ENCODE assay signal across 18 cellular contexts in genomic region chr6:5208039-5208438, GRCh38. TPM values are rescaled to one million over a fixed set of nuclear protein-coding genes. Genes with fewer than 3 reads are reported as not detected.
A peak's percentile ranks its signal among the peaks of the same experiment; 100 is the strongest.
DNase-seq lines count a peak whose midpoint lies in the region; ATAC-seq and TF ChIP-seq lines count a peak whose summit lies in the region.
"Had no signal": no experiment of that assay in that cellular context is flagged by ENCODE, and none has a peak within 500 bp of the region (broad histone marks: within the 10 kb centered on the region; RNA-seq: fewer than 3 reads in every experiment).

No MANE protein-coding gene starts in this region.

- no peaks in the 10 kb centered on the region for H3K36me3 ChIP-seq in rectal smooth muscle tissue (ENCODE audit: control insufficient read depth, insufficient read depth, low read length)
- H3K36me3 ChIP-seq in esophagus squamous epithelium: peaks cover 0 to 4% (median 0%) of the 10 kb centered on the region in 3 donors
- H3K36me3 ChIP-seq: Peyer's patch, prostate gland had no signal

- H3K27me3 ChIP-seq in dorsolateral prefrontal cortex (no peaks in the 10 kb centered on the region), rectal smooth muscle tissue (ENCODE audit: control insufficient read depth, insufficient read depth, low read length) (no peaks in the 10 kb centered on the region), esophagus squamous epithelium (no peaks in the 10 kb centered on the region)
- H3K27me3 ChIP-seq: Peyer's patch had no signal

- H3K4me1 ChIP-seq in rectal smooth muscle tissue (ENCODE audit: control insufficient read depth, insufficient read depth, low read length) (peaks cover 41% of the 10 kb centered on the region), esophagus squamous epithelium (peaks cover 11 to 50% (median 27%) of the 10 kb centered on the region in 3 donors)
- H3K4me1 ChIP-seq: prostate gland had no signal

- DNase-seq in EH (ENCODE audit: low read depth): peak; percentile 94
- DNase-seq in Jurkat, Clone E6-1 (ENCODE audit: low read depth, low spot score): peak; percentile 52
- no peak for DNase-seq in dorsolateral prefrontal cortex
- no peak for DNase-seq in Kasumi-1 (lab: John Stamatoyannopoulos, UW)
- no peak for DNase-seq in esophagus squamous epithelium (lab: John Stamatoyannopoulos, UW)
- DNase-seq in SHP77 treated with DMSO at 0.1 percent for 48 hours (lab: John Stamatoyannopoulos, UW): no peak
- DNase-seq: activated CD4-positive, alpha-beta T cell treated with anti-CD3 and anti-CD28 coated beads, Interleukin-2, amount 50 U/mL, for 1 hour; activated T-cell treated with anti-CD3 and anti-CD28 coated beads, Interleukin-2, amount 50 U/mL, for 4 hours; C1 segment of cervical spinal cord; DMS79; NCI-H146; NCI-H524 treated with DMSO at 0.1 percent for 48 hours; T-helper 2 cell had no signal

- H3K9me3 ChIP-seq in esophagus squamous epithelium: no peaks in the 10 kb centered on the region
- H3K9me3 ChIP-seq: Peyer's patch, prostate gland had no signal

- H3K4me3 ChIP-seq in Jurkat, Clone E6-1 (ENCODE audit: low read length): no peak overlapping the region
- H3K4me3 ChIP-seq in dorsolateral prefrontal cortex (no peak overlapping the region), rectal smooth muscle tissue (ENCODE audit: low read length) (no peak overlapping the region), esophagus squamous epithelium (no peak overlapping the region)
- H3K4me3 ChIP-seq: K562, Peyer's patch, prostate gland had no signal

- H3K27ac ChIP-seq in dorsolateral prefrontal cortex: peak overlapping the region in 46 of 59 donors; percentile 1 to 99 (median 94)
- H3K27ac ChIP-seq in rectal smooth muscle tissue (ENCODE audit: low read depth, low read length): peak overlapping the region; percentile 58
- peak overlapping the region in 1 of 4 donors; percentile 23 for H3K27ac ChIP-seq in esophagus squamous epithelium
- H3K27ac ChIP-seq: Peyer's patch, prostate gland had no signal

- no peak for ATAC-seq in GM18909 (IDR thresholded peaks at IDR 0.05; ENCODE audit: poor library complexity, unreplicated experiment)
- ATAC-seq: activated T-cell treated with anti-CD3 and anti-CD28 coated beads, Interleukin-2, amount 50 U/mL, for 4 hours; K562 had no signal

- TF ChIP-seq POLR2A in esophagus squamous epithelium (IDR thresholded peaks at IDR 0.05): no peak

- H3K9ac ChIP-seq in rectal smooth muscle tissue (ENCODE audit: low read length): no peak overlapping the region

- intact Hi-C loops in dorsolateral prefrontal cortex (cut with DNase I) (loop anchor here in 1 of 2 donors (10.0 kb wide), 1 partner anchor 53 kb away; no protein-coding TSS in a partner anchor), esophagus squamous epithelium (cut with DNase I) (no loop called here)

- WGBS in esophagus squamous epithelium, 2 donors: 73 to 91% methylated on average over 2 of the region's 2 CpGs

- no peak for TF ChIP-seq CTCF in dorsolateral prefrontal cortex (IDR thresholded peaks at IDR 0.05 in 54 of 56, conservative IDR thresholded peaks at IDR 0.05 in 2 of 56; ENCODE audit: low read depth in 1 of 56, partially characterized antibody in 56 of 56)
- TF ChIP-seq CTCF in esophagus squamous epithelium (IDR thresholded peaks at IDR 0.05): no peak

RNA-seq across cellular contexts. Expression of gene LYRM4, which starts 52.7 kb away (rescaled TPM):
- 44.5 TPM for polyA plus RNA-seq in Jurkat, Clone E6-1 (2012; ENCODE audit: insufficient read depth, insufficient read length)
- total RNA-seq in dorsolateral prefrontal cortex (10 to 100 TPM; 23.8 to 53.4 (median 36.9) TPM), esophagus squamous epithelium (10 to 100 TPM in 3 of 4 donors, 1 to 10 TPM in 1; 9.2 to 28.2 (median 14.2) TPM)

RNA-seq across cellular contexts. Expression of gene FARS2, which starts 53.3 kb away (rescaled TPM):
- 18.2 TPM for polyA plus RNA-seq in Jurkat, Clone E6-1 (2012; ENCODE audit: insufficient read depth, insufficient read length)
- total RNA-seq in dorsolateral prefrontal cortex (10 to 100 TPM; 16.9 to 38.4 (median 25.4) TPM), esophagus squamous epithelium (10 to 100 TPM in 3 of 4 donors, 1 to 10 TPM in 1; 8.3 to 18.5 (median 13.0) TPM)

Comparison
In these comparisons a context has a peak if more than half of its experiments do, and no peak if none do; other contexts are left out.
1. DNase-seq: peak in EH (single experiment) and Jurkat, Clone E6-1 (single experiment); none in dorsolateral prefrontal cortex (0 of 10), Kasumi-1 (0 of 2), esophagus squamous epithelium (single experiment) and SHP77 treated with DMSO at 0.1 percent for 48 hours (single experiment).